8 cellular contexts compared by ENCODE assay signal in genomic region chr10:52644678-52645434, GRCh38.
DNase-seq lines count a peak whose midpoint lies in the region; ATAC-seq and TF ChIP-seq lines count a peak whose summit lies in the region.

No MANE protein-coding gene starts in this region.

- CTCF ChIA-PET in PC-3 (lab: Charles Lee): interaction anchor here (0.7 to 2.1 kb wide), 8 partner anchors 18 to 337 kb away, joined by 3 to 8 read pairs (median 4); no protein-coding TSS in a partner anchor

- DNase-seq in ELF-1 (ENCODE audit: low read depth, low spot score): peak; percentile 12
- DNase-seq in PC-3: peak; percentile 97
- peak; percentile 52 for DNase-seq in ecto neural progenitor cell (ENCODE audit: low spot score)
- DNase-seq in midbrain (lab: John Stamatoyannopoulos, UW): peak; percentile 75
- DNase-seq in NCI-H1048 (lab: John Stamatoyannopoulos, UW): no peak

- no peak overlapping the region for H3K27ac ChIP-seq in PC-3 (ENCODE audit: low read length)

- H3K79me2 ChIP-seq in PC-3 (ENCODE audit: low read length): no peaks in the 10 kb centered on the region

- no peaks in the 10 kb centered on the region for H3F3A ChIP-seq in PC-3 (ENCODE audit: low read length, unreplicated experiment)

- intact Hi-C loops in PC-3 (cut with micrococcal nuclease): loop anchor here (1.0 kb wide), 4 partner anchors 59 to 337 kb away; no protein-coding TSS in a partner anchor

- H3K4me2 ChIP-seq in PC-3 (ENCODE audit: low read length): peak overlapping the region; percentile 61

- H3K4me3 ChIP-seq in PC-3 (ENCODE audit: low read length): peak overlapping the region; percentile 18; the same call in 1 of the 2 replicates

- TF ChIP-seq CTCF in PC-3 (conservative IDR thresholded peaks at IDR 0.05; ENCODE audit: low read depth, low read length): peak; percentile 100

- no peaks in the 10 kb centered on the region for H3K27me3 ChIP-seq in PC-3 (ENCODE audit: low read length)

- H2AFZ ChIP-seq in PC-3 (ENCODE audit: low read length): peak overlapping the region; percentile 67

- no peaks in the 10 kb centered on the region for H3K9me3 ChIP-seq in PC-3 (ENCODE audit: low read length)

- H3K36me3 ChIP-seq in PC-3 (ENCODE audit: low read depth, low read length): no peaks in the 10 kb centered on the region

- no TSS peak for BruUV-seq in PC-3 (replicated peaks; lab: Mats Ljungman, UMichigan)

- no peaks in the 10 kb centered on the region for H3K9me2 ChIP-seq in PC-3 (replicated peaks; ENCODE audit: low read length)

- ATAC-seq in GM19438 (IDR thresholded peaks at IDR 0.05; ENCODE audit: low read depth, unreplicated experiment) (peak; percentile 79), HG03442 (IDR thresholded peaks at IDR 0.05; ENCODE audit: unreplicated experiment) (peak; percentile 79), PC-3 (peak; percentile 83), GM21737 (IDR thresholded peaks at IDR 0.05; ENCODE audit: unreplicated experiment) (no peak)

- POLR2A ChIA-PET in PC-3 (lab: Charles Lee; ENCODE audit: unreplicated experiment): no interaction called here

- H3K4me1 ChIP-seq in PC-3 (ENCODE audit: insufficient read depth, low read length): peaks cover 13% of the 10 kb centered on the region

- no peak overlapping the region for H3K9ac ChIP-seq in PC-3 (ENCODE audit: low read length)

- H4K20me1 ChIP-seq in PC-3 (ENCODE audit: low read length): no peaks in the 10 kb centered on the region
